33 cellular contexts compared by ENCODE assay signal in genomic region chr7:38563736-38564135, GRCh38.
"Had no signal": no experiment of that assay in that cellular context is flagged by ENCODE, and none has a peak within 500 bp of the region (broad histone marks: within the 10 kb centered on the region; RNA-seq: fewer than 3 reads in every experiment).

No MANE protein-coding gene starts in this region.

- H3K4me1 ChIP-seq: left lung, lower lobe of right lung, parathyroid adenoma, right atrium auricular region, right lobe of liver, stomach, testis, thyroid gland, transverse colon, upper lobe of left lung, vagina had no signal

- H3K4me2 ChIP-seq: neural progenitor cell had no signal

- H2AFZ ChIP-seq: neural progenitor cell, parathyroid adenoma had no signal

- H3K27me3 Mint-ChIP-seq: progenitor cell of endocrine pancreas had no signal

- H3K4me3 ChIP-seq: left lung, lower lobe of right lung, neural progenitor cell, right atrium auricular region, right lobe of liver, skin epidermis, stomach, testis, thyroid gland, transverse colon, upper lobe of left lung, vagina had no signal

- H3K9ac ChIP-seq: neural progenitor cell, parathyroid adenoma had no signal

- H3K27ac ChIP-seq: left lung, lower lobe of right lung, neural progenitor cell, neutrophil, parathyroid adenoma, right atrium auricular region, right lobe of liver, skin epidermis, stomach, testis, thyroid gland, transverse colon, upper lobe of left lung, vagina had no signal

- DNase-seq: hypothalamus; immature natural killer cell; kidney; left colon; left lung; lower lobe of right lung; mammary epithelial cell; mesendoderm; naive B cell; natural killer cell; nephron progenitor cell; occipital lobe; right lobe of liver; stimulated activated CD4-positive, alpha-beta T cell treated with anti-CD3 and anti-CD28 coated beads, Interleukin-12 subunit alpha, Interleukin-12 subunit beta, amount 100 ng/mL, for 4 hours; stimulated activated CD4-positive, alpha-beta T cell treated with anti-CD3 and anti-CD28 coated beads, Interleukin-15, amount 100 ng/mL, for 24 hours; stimulated activated CD4-positive, alpha-beta T cell treated with anti-CD3 and anti-CD28 coated beads, Interleukin-2, amount 100 ng/mL, for 24 hours; stimulated activated CD4-positive, alpha-beta T cell treated with anti-CD3 and anti-CD28 coated beads, Interleukin-4, amount 100 ng/mL, for 1 hour; stimulated activated naive B cell treated with anti-CD40 and anti-IgM and Interleukin-4, amounts not matched to agents 10 μg/mL and 1 μg/mL and 100 μg/mL, for 72 hours; stimulated activated naive CD8-positive, alpha-beta T cell treated with anti-CD3 and anti-CD28 coated beads, Interleukin-15, Interleukin-2, amounts not matched to agents 100 U/mL and 50 U/mL, for 24 hours; stomach; testis; thyroid gland; transverse colon; upper lobe of left lung had no signal

- H3K9me3 Mint-ChIP-seq: natural killer cell had no signal

- H3K4me1 Mint-ChIP-seq: immature natural killer cell; mesothelial cell of epicardium; naive B cell; natural killer cell; stimulated activated naive B cell treated with anti-CD40 and anti-IgM and Interleukin-4, amounts not matched to agents 10 μg/mL and 1 μg/mL and 100 μg/mL, for 72 hours had no signal

- H3K79me2 ChIP-seq: parathyroid adenoma had no signal

- ATAC-seq: left colon; left lung; lower lobe of right lung; natural killer cell; right lobe of liver; stimulated activated naive B cell treated with anti-CD40 and anti-IgM and Interleukin-4, amounts not matched to agents 10 μg/mL and 1 μg/mL and 100 μg/mL, for 72 hours; stimulated activated naive CD8-positive, alpha-beta T cell treated with anti-CD3 and anti-CD28 coated beads, Interleukin-15, Interleukin-2, amounts not matched to agents 100 U/mL and 50 U/mL, for 24 hours had no signal

- H3K27ac Mint-ChIP-seq: immature natural killer cell; mesothelial cell of epicardium; naive B cell; natural killer cell; nephron progenitor cell; neural progenitor cell; progenitor cell of endocrine pancreas; stimulated activated naive B cell treated with anti-CD40 and anti-IgM and Interleukin-4, amounts not matched to agents 10 μg/mL and 1 μg/mL and 100 μg/mL, for 72 hours had no signal

- FAIRE-seq: islet of Langerhans, kidney had no signal

- H3K36me3 Mint-ChIP-seq: immature natural killer cell; mesothelial cell of epicardium; naive B cell; natural killer cell; neural progenitor cell; stimulated activated naive B cell treated with anti-CD40 and anti-IgM and Interleukin-4, amounts not matched to agents 10 μg/mL and 1 μg/mL and 100 μg/mL, for 72 hours had no signal

- H3K27me3 ChIP-seq: left lung, neural progenitor cell, neutrophil, right atrium auricular region, right lobe of liver, stomach, testis, thyroid gland, transverse colon, upper lobe of left lung, vagina had no signal

- H3K4me3 Mint-ChIP-seq: immature natural killer cell; mesothelial cell of epicardium; naive B cell; natural killer cell; nephron progenitor cell; neural progenitor cell; stimulated activated naive B cell treated with anti-CD40 and anti-IgM and Interleukin-4, amounts not matched to agents 10 μg/mL and 1 μg/mL and 100 μg/mL, for 72 hours had no signal

- H3K9me3 ChIP-seq: left lung, lower lobe of right lung, neutrophil, right atrium auricular region, right lobe of liver, stomach, testis, thyroid gland, transverse colon, upper lobe of left lung, vagina had no signal

- H3K36me3 ChIP-seq: left lung, lower lobe of right lung, neutrophil, right atrium auricular region, right lobe of liver, stomach, thyroid gland, transverse colon, upper lobe of left lung, vagina had no signal
